7 cellular contexts compared by ENCODE assay signal in the genomic region with DNA sequence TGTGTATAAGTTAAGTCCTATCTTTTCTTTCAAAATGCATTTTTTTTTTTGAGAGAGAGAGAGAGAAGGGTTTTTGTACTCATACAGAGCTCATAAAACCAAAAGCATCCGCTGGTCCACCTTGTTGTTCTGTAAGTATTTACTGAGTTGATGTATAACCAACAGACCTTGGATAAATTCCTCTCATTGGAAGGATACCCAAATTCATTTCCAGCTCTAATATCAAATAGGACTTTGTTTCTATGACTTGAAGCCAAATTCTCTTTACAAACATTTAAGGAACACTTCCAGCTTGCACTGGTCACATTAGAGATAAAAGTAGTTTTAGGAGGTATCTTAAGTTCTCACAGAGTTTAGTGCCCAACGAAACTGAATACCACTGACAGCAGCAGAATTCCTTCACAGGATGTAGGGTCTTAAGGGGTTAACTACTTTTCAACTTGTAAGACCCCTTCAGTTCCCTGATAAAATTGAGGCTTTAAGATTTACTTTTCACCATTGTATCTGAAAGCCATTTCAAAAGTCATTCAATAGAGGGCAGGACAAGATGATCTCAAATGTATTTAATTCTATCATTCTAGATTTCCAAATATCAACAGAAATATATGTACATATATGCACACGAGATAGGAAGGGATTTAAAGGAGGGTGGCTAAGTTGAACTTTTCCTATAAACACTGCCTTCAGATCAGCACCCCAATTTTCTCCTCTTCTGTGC.
"Had no signal": no experiment of that assay in that cellular context is flagged by ENCODE, and none has a peak within 500 bp of the region (broad histone marks: within the 10 kb centered on the region; RNA-seq: fewer than 3 reads in every experiment).

No MANE protein-coding gene starts in this region.

- H3K9me3 Mint-ChIP-seq: H9 had no signal

- H3K27ac Mint-ChIP-seq: IgD-negative memory B cell had no signal

- DNase-seq: GOT3, H9, HCEC 1CT, KBM-7 had no signal

- FAIRE-seq: H54, HTR-8/SVneo had no signal

- H3K36me3 Mint-ChIP-seq: IgD-negative memory B cell had no signal

- H3K4me3 Mint-ChIP-seq: H9, IgD-negative memory B cell had no signal
